In the genomic region with DNA sequence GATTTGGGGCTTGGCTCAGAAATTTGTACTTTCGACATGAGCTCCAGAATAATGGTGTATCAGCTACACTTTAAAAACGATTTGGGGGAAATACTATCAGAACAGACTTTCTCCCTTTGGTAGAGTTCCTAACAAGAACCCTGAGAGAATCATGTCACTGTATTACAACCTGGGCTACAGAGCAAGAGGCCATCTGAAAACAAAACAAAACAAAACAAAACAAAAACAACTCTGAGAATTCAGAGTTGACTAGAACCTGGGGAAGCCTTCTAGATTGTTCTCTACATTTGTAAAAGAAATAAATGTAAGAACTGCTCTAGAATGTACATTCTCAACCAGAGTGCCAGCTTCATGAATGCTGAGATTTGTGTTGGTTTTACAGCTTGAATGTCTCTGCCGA, we compare ENCODE assay signal across 32 cellular contexts.
"Had no signal": no experiment of that assay in that cellular context is flagged by ENCODE, and none has a peak within 500 bp of the region (broad histone marks: within the 10 kb centered on the region; RNA-seq: fewer than 3 reads in every experiment).

No MANE protein-coding gene starts in this region.

- H2AFZ ChIP-seq: parathyroid adenoma had no signal

- H3K36me3 Mint-ChIP-seq: naive thymus-derived CD4-positive, alpha-beta T cell; natural killer cell; stimulated activated memory B cell treated with anti-CD40 and anti-IgM and Interleukin-4, amounts not matched to agents 10 μg/mL and 1 μg/mL and 100 μg/mL, for 72 hours had no signal

- H3K9ac ChIP-seq: parathyroid adenoma had no signal

- H3K36me3 ChIP-seq: ovary, right lobe of liver, sigmoid colon, spleen, suprapubic skin, thoracic aorta, thyroid gland, tibial nerve, upper lobe of left lung, vagina had no signal

- H3K4me3 Mint-ChIP-seq: naive thymus-derived CD4-positive, alpha-beta T cell; natural killer cell; nephron; neural crest cell; stimulated activated memory B cell treated with anti-CD40 and anti-IgM and Interleukin-4, amounts not matched to agents 10 μg/mL and 1 μg/mL and 100 μg/mL, for 72 hours; stimulated activated naive CD8-positive, alpha-beta T cell treated with anti-CD3 and anti-CD28 coated beads, Interleukin-15, amount 100 ng/mL, for 72 hours had no signal

- H3K9me3 Mint-ChIP-seq: nephron; stimulated activated memory B cell treated with anti-CD40 and anti-IgM and Interleukin-4, amounts not matched to agents 10 μg/mL and 1 μg/mL and 100 μg/mL, for 72 hours; stimulated activated naive CD8-positive, alpha-beta T cell treated with anti-CD3 and anti-CD28 coated beads, Interleukin-15, amount 100 ng/mL, for 72 hours had no signal

- H3K79me2 ChIP-seq: parathyroid adenoma had no signal

- H3K27ac Mint-ChIP-seq: naive thymus-derived CD4-positive, alpha-beta T cell; natural killer cell; nephron; progenitor cell of endocrine pancreas; stimulated activated memory B cell treated with anti-CD40 and anti-IgM and Interleukin-4, amounts not matched to agents 10 μg/mL and 1 μg/mL and 100 μg/mL, for 72 hours; stimulated activated naive CD8-positive, alpha-beta T cell treated with anti-CD3 and anti-CD28 coated beads, Interleukin-15, amount 100 ng/mL, for 72 hours had no signal

- H3K27ac ChIP-seq: ovary, parathyroid adenoma, psoas muscle, right lobe of liver, sigmoid colon, spleen, suprapubic skin, thoracic aorta, thyroid gland, tibial nerve, upper lobe of left lung, vagina had no signal

- H3K4me3 ChIP-seq: ovary, psoas muscle, right lobe of liver, sigmoid colon, spleen, suprapubic skin, thoracic aorta, thyroid gland, tibial nerve, upper lobe of left lung, vagina had no signal

- H3K4me1 ChIP-seq: parathyroid adenoma, psoas muscle, right lobe of liver, sigmoid colon, spleen, suprapubic skin, thyroid gland, tibial nerve, upper lobe of left lung, vagina had no signal

- ATAC-seq: naive thymus-derived CD4-positive, alpha-beta T cell; natural killer cell; psoas muscle; right cardiac atrium; right lobe of liver; stimulated activated memory B cell treated with anti-CD40 and anti-IgM and Interleukin-4, amounts not matched to agents 10 μg/mL and 1 μg/mL and 100 μg/mL, for 72 hours; stimulated activated naive CD8-positive, alpha-beta T cell treated with anti-CD3 and anti-CD28 coated beads, Interleukin-15, amount 100 ng/mL, for 72 hours; stimulated activated naive CD8-positive, alpha-beta T cell treated with anti-CD3 and anti-CD28 coated beads, Interleukin-15, Interleukin-2, amounts not matched to agents 100 U/mL and 50 U/mL, for 24 hours had no signal

- H3K4me1 Mint-ChIP-seq: naive thymus-derived CD4-positive, alpha-beta T cell; natural killer cell; stimulated activated memory B cell treated with anti-CD40 and anti-IgM and Interleukin-4, amounts not matched to agents 10 μg/mL and 1 μg/mL and 100 μg/mL, for 72 hours; stimulated activated naive CD8-positive, alpha-beta T cell treated with anti-CD3 and anti-CD28 coated beads, Interleukin-15, amount 100 ng/mL, for 72 hours had no signal

- H3K27me3 Mint-ChIP-seq: naive thymus-derived CD4-positive, alpha-beta T cell; progenitor cell of endocrine pancreas; stimulated activated memory B cell treated with anti-CD40 and anti-IgM and Interleukin-4, amounts not matched to agents 10 μg/mL and 1 μg/mL and 100 μg/mL, for 72 hours; stimulated activated naive CD8-positive, alpha-beta T cell treated with anti-CD3 and anti-CD28 coated beads, Interleukin-15, amount 100 ng/mL, for 72 hours had no signal

- H3K9me3 ChIP-seq: ovary, psoas muscle, right lobe of liver, sigmoid colon, spleen, suprapubic skin, thoracic aorta, thyroid gland, tibial nerve, upper lobe of left lung, vagina had no signal

- DNase-seq: naive thymus-derived CD4-positive, alpha-beta T cell; natural killer cell; occipital lobe; ovary; posterior cingulate gyrus; psoas muscle; right cardiac atrium; right lobe of liver; sigmoid colon; small intestine; spleen; stimulated activated CD4-positive, alpha-beta T cell treated with anti-CD3 and anti-CD28 coated beads, Interleukin-12 subunit alpha, Interleukin-12 subunit beta, amount 100 ng/mL, for 4 hours; stimulated activated CD4-positive, alpha-beta T cell treated with anti-CD3 and anti-CD28 coated beads, Interleukin-1b, Interleukin-23, amount 100 ng/mL, for 48 hours; stimulated activated CD4-positive, alpha-beta T cell treated with anti-CD3 and anti-CD28 coated beads, Interleukin-4, amount 100 ng/mL, for 1 hour; stimulated activated CD4-positive, alpha-beta T cell treated with anti-CD3 and anti-CD28 coated beads, Interleukin-4, amount 100 ng/mL, for 4 hours; stimulated activated CD8-positive, alpha-beta memory T cell treated with anti-CD3 and anti-CD28 coated beads, Interleukin-4, amount 100 ng/mL, for 48 hours; stimulated activated naive CD4-positive, alpha-beta T cell; stimulated activated naive CD8-positive, alpha-beta T cell treated with anti-CD3 and anti-CD28 coated beads, Interleukin-15, amount 100 ng/mL, for 72 hours; stimulated activated naive CD8-positive, alpha-beta T cell treated with anti-CD3 and anti-CD28 coated beads, Interleukin-15, Interleukin-2, amounts not matched to agents 100 U/mL and 50 U/mL, for 24 hours; substantia nigra; thyroid gland; trophoblast cell; upper lobe of left lung had no signal

- H3K27me3 ChIP-seq: ovary, right lobe of liver, sigmoid colon, spleen, suprapubic skin, thyroid gland, tibial nerve, upper lobe of left lung, vagina had no signal
